Comparison of ENCODE assay signal across 1 cellular context in the genomic region with DNA sequence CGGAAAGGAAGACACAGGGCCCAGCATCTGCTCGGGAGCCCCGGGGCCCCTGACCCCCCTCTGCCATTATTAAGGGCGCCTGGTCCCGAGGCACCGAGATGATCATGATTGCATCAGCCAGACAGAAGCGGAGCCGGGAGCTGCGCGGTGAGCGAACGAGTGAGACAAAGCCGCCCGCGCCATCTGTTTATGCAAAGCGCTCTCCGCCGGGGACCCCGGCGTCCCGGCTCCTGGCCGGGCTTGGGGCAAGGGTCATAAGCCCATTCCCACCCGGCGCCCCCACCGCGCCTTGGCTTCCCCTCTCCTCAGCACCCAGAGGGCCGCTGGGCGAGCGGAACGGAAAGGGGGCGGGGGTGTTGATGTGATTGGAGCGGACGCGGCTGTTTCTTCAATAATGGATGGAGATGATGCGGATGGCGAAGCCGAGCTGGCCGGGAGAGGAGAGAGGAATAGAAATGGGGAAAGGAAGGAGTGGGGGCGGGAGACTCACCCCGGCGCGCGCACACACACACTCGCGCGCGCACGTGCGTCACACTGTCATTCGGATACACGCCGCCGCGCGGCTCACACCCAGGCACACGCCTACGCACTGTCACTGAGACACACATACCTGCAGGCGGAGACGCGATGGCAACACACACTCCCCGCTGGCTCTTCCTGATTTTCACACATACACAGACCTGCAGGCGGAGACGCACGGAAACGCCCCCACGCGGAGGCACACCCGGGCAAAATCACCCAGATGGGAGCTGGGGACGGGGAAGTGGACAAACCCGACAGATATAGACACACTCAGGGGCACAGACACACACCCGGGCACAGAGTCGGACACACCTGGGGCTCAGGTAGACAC.
TF ChIP-seq lines count a peak whose summit lies in the region.

No MANE protein-coding gene starts in this region.

TF ChIP-seq in HEK293, 187 proteins besides CTCF, POLR2A, EP300 and RAD21 (continued from another document):
- TF ChIP-seq, protein P1, sequence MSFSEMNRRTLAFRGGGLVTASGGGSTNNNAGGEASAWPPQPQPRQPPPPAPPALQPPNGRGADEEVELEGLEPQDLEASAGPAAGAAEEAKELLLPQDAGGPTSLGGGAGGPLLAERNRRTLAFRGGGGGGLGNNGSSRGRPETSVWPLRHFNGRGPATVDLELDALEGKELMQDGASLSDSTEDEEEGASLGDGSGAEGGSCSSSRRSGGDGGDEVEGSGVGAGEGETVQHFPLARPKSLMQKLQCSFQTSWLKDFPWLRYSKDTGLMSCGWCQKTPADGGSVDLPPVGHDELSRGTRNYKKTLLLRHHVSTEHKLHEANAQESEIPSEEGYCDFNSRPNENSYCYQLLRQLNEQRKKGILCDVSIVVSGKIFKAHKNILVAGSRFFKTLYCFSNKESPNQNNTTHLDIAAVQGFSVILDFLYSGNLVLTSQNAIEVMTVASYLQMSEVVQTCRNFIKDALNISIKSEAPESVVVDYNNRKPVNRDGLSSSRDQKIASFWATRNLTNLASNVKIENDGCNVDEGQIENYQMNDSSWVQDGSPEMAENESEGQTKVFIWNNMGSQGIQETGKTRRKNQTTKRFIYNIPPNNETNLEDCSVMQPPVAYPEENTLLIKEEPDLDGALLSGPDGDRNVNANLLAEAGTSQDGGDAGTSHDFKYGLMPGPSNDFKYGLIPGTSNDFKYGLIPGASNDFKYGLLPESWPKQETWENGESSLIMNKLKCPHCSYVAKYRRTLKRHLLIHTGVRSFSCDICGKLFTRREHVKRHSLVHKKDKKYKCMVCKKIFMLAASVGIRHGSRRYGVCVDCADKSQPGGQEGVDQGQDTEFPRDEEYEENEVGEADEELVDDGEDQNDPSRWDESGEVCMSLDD (tag by site-specific recombination; IDR thresholded peaks at IDR 0.05) = peak; percentile 63
- TF ChIP-seq ZNF513 (tag by site-specific recombination; IDR thresholded peaks at IDR 0.05) (0 out of 2 replicates have a peak, but pooled peaks have one; percentile 20), ZNF175 (tag by site-specific recombination; IDR thresholded peaks at IDR 0.05) (no peak), ZNF571 (tag by site-specific recombination; IDR thresholded peaks at IDR 0.05) (no peak)
